ENCODE assay signal across 20 cellular contexts in the genomic region with DNA sequence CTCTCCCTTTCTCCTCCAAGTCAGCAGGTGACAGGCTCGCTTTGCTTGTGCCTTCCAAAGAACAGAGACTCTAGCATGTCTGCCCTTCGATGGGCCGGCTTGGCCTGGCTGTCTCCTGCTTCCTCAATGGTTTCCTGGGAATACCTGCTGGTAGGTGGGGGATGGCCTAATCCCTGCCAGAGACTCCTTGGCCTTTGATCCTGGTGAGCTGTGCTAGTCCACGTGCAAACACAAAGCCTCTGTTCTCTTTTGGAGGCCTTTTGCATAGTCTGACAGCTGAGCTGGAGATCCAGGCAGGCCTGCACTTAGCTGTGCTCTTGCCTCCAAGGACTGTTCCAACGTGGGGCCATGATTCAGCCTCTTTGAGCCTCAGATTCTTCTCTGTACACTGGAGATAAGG.
DNase-seq lines count a peak whose midpoint lies in the region; ATAC-seq and TF ChIP-seq lines count a peak whose summit lies in the region.
"Had no signal": no experiment of that assay in that cellular context is flagged by ENCODE, and none has a peak within 500 bp of the region (broad histone marks: within the 10 kb centered on the region; RNA-seq: fewer than 3 reads in every experiment).

No MANE protein-coding gene starts in this region.

- TF ChIP-seq CTCF in WTC11 (IDR thresholded peaks at IDR 0.05) = no peak
- no peak for TF ChIP-seq CTCF in coronary artery (IDR thresholded peaks at IDR 0.05)

- POLR2A ChIA-PET in CD8-positive, alpha-beta memory T cell (lab: Charles Lee) = no interaction called here
- POLR2A ChIA-PET in WTC11 (lab: Charles Lee) = no interaction called here

- H3K4me3 Mint-ChIP-seq in CD8-positive, alpha-beta memory T cell = peak overlapping the region in 1 of 7 donors; percentile 8
- no peak overlapping the region for H3K4me3 Mint-ChIP-seq in WTC11

- H3K4me1 ChIP-seq in BLaER1 = peaks cover 53% of the 10 kb centered on the region
- peaks cover 62% of the 10 kb centered on the region for H3K4me1 ChIP-seq in CD8-positive, alpha-beta memory T cell (ENCODE audit: insufficient read depth, low read length)
- H3K4me1 ChIP-seq: breast epithelium had no signal

- peak overlapping the region; percentile 70 to 100 (median 100) for H3K27ac Mint-ChIP-seq in CD8-positive, alpha-beta memory T cell
- H3K27ac Mint-ChIP-seq in WTC11 = no peak overlapping the region

- H3K27me3 ChIP-seq in BLaER1 = no peaks in the 10 kb centered on the region
- no peaks in the 10 kb centered on the region for H3K27me3 ChIP-seq in CD8-positive, alpha-beta memory T cell (ENCODE audit: insufficient read depth, low read length, poor library complexity, severe bottlenecking)
- H3K27me3 ChIP-seq: breast epithelium, ovary had no signal

- no peak for DNase-seq in CD8-positive, alpha-beta memory T cell
- DNase-seq in WTC11 (ENCODE audit: low spot score) (no peak), islet precursor cell (peak; percentile 80), coronary artery (ENCODE audit: low spot score) (no peak), SHP77 treated with DMSO at 0.1 percent for 48 hours (lab: John Stamatoyannopoulos, UW) (no peak)
- DNase-seq in stimulated activated naive CD4-positive, alpha-beta T cell (lab: John Stamatoyannopoulos, UW) = no peak
- DNase-seq: activated CD8-positive, alpha-beta memory T cell treated with anti-CD3 and anti-CD28 coated beads, Interleukin-2, amount 50 U/mL, for 48 hours; activated naive CD4-positive, alpha-beta T cell treated with anti-CD3 and anti-CD28 coated beads, Interleukin-2, amount 50 U/mL, for 16 hours; GF-D8; left ventricle myocardium superior; NCI-H1105 treated with DMSO at 0.1 percent for 48 hours; NCI-H510A treated with DMSO at 0.1 percent for 48 hours; ovary; stimulated activated CD4-positive, alpha-beta T cell treated with anti-CD3 and anti-CD28 coated beads, Interleukin-2, amount 100 ng/mL, for 48 hours had no signal

- H3K9me3 ChIP-seq in BLaER1 = no peaks in the 10 kb centered on the region; the same call in 1 of the 2 replicates
- H3K9me3 ChIP-seq in CD8-positive, alpha-beta memory T cell (ENCODE audit: low read length) = no peaks in the 10 kb centered on the region
- H3K9me3 ChIP-seq: breast epithelium, ovary had no signal

- H4K20me1 ChIP-seq in BLaER1 = no peaks in the 10 kb centered on the region

- ATAC-seq in WTC11 (peak; percentile 7; the same call in 1 of the 2 replicates), HG02610 (IDR thresholded peaks at IDR 0.05; ENCODE audit: unreplicated experiment) (no peak)
- ATAC-seq: esophagus mucosa, GM12878, left ventricle myocardium superior, Right ventricle myocardium inferior had no signal

- H3K36me3 Mint-ChIP-seq in CD8-positive, alpha-beta memory T cell = peaks cover 0 to 4% (median 0%) of the 10 kb centered on the region in 3 donors
- no peaks in the 10 kb centered on the region for H3K36me3 Mint-ChIP-seq in WTC11

- H3K4me2 ChIP-seq in BLaER1 = peak overlapping the region; percentile 83; the same call in 1 of the 2 replicates

- peaks cover 71 to 92% (median 79%) of the 10 kb centered on the region in 3 donors for H3K4me1 Mint-ChIP-seq in CD8-positive, alpha-beta memory T cell
- peaks cover 52% of the 10 kb centered on the region for H3K4me1 Mint-ChIP-seq in WTC11

- peaks cover 0 to 4% of the 10 kb centered on the region in 2 donors for H3K27me3 Mint-ChIP-seq in CD8-positive, alpha-beta memory T cell
- H3K27me3 Mint-ChIP-seq in WTC11 (ENCODE audit: low read depth) = peaks cover 59% of the 10 kb centered on the region

- no peak overlapping the region for H3K9ac ChIP-seq in BLaER1

- CTCF ChIA-PET in CD8-positive, alpha-beta memory T cell (lab: Charles Lee) = no interaction called here
- CTCF ChIA-PET in WTC11 (lab: Charles Lee) = no interaction called here

- peak overlapping the region; percentile 95 for H3K27ac ChIP-seq in BLaER1
- H3K27ac ChIP-seq in CD8-positive, alpha-beta memory T cell (ENCODE audit: low read depth, low read length) = no peak overlapping the region
- no peak overlapping the region for H3K27ac ChIP-seq in coronary artery
- H3K27ac ChIP-seq: breast epithelium, ovary had no signal

- no peaks in the 10 kb centered on the region for H3K36me3 ChIP-seq in BLaER1
- H3K36me3 ChIP-seq in CD8-positive, alpha-beta memory T cell (ENCODE audit: insufficient read depth, low read length) = no peaks in the 10 kb centered on the region
- H3K36me3 ChIP-seq: breast epithelium, ovary had no signal

- H3K4me3 ChIP-seq in BLaER1 (no peak overlapping the region), coronary artery (no peak overlapping the region)
- no peak overlapping the region for H3K4me3 ChIP-seq in CD8-positive, alpha-beta memory T cell (ENCODE audit: low read length)
- H3K4me3 ChIP-seq: breast epithelium, GM12878, ovary had no signal

- H3K9me3 Mint-ChIP-seq in CD8-positive, alpha-beta memory T cell = no peaks in the 10 kb centered on the region
- H3K9me3 Mint-ChIP-seq in WTC11 = peaks cover 7% of the 10 kb centered on the region

TF ChIP-seq in WTC11, 78 proteins besides CTCF, POLR2A, EP300 and RAD21:
- TF ChIP-seq SMAD4 (CRISPR knock-in tag; IDR thresholded peaks at IDR 0.05) = no peak
- TF ChIP-seq MYBL2 (CRISPR knock-in tag; IDR thresholded peaks at IDR 0.05) = no peak
- TF ChIP-seq, protein P1, sequence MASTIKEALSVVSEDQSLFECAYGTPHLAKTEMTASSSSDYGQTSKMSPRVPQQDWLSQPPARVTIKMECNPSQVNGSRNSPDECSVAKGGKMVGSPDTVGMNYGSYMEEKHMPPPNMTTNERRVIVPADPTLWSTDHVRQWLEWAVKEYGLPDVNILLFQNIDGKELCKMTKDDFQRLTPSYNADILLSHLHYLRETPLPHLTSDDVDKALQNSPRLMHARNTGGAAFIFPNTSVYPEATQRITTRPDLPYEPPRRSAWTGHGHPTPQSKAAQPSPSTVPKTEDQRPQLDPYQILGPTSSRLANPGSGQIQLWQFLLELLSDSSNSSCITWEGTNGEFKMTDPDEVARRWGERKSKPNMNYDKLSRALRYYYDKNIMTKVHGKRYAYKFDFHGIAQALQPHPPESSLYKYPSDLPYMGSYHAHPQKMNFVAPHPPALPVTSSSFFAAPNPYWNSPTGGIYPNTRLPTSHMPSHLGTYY (CRISPR knock-in tag; IDR thresholded peaks at IDR 0.05) = no peak
- no peak for TF ChIP-seq SMAD3 (CRISPR knock-in tag; IDR thresholded peaks at IDR 0.05; ENCODE audit: borderline replicate concordance)
- no peak for TF ChIP-seq ZNF416 (CRISPR knock-in tag; IDR thresholded peaks at IDR 0.05)
- TF ChIP-seq, protein P2, sequence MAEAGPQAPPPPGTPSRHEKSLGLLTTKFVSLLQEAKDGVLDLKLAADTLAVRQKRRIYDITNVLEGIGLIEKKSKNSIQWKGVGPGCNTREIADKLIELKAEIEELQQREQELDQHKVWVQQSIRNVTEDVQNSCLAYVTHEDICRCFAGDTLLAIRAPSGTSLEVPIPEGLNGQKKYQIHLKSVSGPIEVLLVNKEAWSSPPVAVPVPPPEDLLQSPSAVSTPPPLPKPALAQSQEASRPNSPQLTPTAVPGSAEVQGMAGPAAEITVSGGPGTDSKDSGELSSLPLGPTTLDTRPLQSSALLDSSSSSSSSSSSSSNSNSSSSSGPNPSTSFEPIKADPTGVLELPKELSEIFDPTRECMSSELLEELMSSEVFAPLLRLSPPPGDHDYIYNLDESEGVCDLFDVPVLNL (CRISPR knock-in tag; IDR thresholded peaks at IDR 0.05; ENCODE audit: borderline replicate concordance, low read depth) = no peak
- no peak for TF ChIP-seq FOXP1 (CRISPR knock-in tag; IDR thresholded peaks at IDR 0.05; ENCODE audit: borderline replicate concordance)
- TF ChIP-seq ZMAT4 (CRISPR knock-in tag; IDR thresholded peaks at IDR 0.05) = no peak
- no peak for TF ChIP-seq HMGA2 (CRISPR knock-in tag; IDR thresholded peaks at IDR 0.05)
- no peak for TF ChIP-seq E2F1 (CRISPR knock-in tag; IDR thresholded peaks at IDR 0.05)
- TF ChIP-seq JAZF1 (CRISPR knock-in tag; IDR thresholded peaks at IDR 0.05) = no peak
- TF ChIP-seq, protein P3, sequence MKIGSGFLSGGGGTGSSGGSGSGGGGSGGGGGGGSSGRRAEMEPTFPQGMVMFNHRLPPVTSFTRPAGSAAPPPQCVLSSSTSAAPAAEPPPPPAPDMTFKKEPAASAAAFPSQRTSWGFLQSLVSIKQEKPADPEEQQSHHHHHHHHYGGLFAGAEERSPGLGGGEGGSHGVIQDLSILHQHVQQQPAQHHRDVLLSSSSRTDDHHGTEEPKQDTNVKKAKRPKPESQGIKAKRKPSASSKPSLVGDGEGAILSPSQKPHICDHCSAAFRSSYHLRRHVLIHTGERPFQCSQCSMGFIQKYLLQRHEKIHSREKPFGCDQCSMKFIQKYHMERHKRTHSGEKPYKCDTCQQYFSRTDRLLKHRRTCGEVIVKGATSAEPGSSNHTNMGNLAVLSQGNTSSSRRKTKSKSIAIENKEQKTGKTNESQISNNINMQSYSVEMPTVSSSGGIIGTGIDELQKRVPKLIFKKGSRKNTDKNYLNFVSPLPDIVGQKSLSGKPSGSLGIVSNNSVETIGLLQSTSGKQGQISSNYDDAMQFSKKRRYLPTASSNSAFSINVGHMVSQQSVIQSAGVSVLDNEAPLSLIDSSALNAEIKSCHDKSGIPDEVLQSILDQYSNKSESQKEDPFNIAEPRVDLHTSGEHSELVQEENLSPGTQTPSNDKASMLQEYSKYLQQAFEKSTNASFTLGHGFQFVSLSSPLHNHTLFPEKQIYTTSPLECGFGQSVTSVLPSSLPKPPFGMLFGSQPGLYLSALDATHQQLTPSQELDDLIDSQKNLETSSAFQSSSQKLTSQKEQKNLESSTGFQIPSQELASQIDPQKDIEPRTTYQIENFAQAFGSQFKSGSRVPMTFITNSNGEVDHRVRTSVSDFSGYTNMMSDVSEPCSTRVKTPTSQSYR (CRISPR knock-in tag; IDR thresholded peaks at IDR 0.05) = no peak
- no peak for TF ChIP-seq FOXK1 (CRISPR knock-in tag; IDR thresholded peaks at IDR 0.05)
- no peak for TF ChIP-seq ATF1 (CRISPR knock-in tag; IDR thresholded peaks at IDR 0.05)
- no peak for TF ChIP-seq ZNF396 (CRISPR knock-in tag; IDR thresholded peaks at IDR 0.05; ENCODE audit: borderline replicate concordance)
